ENCODE assay signal across 18 cellular contexts in genomic region chr10:24433705-24434104, GRCh38.
"Had no signal": no experiment of that assay in that cellular context is flagged by ENCODE, and none has a peak within 500 bp of the region (broad histone marks: within the 10 kb centered on the region; RNA-seq: fewer than 3 reads in every experiment).

No MANE protein-coding gene starts in this region.

- H3K36me3 Mint-ChIP-seq: naive thymus-derived CD4-positive, alpha-beta T cell had no signal

- H3K79me2 ChIP-seq: hepatocyte had no signal

- H3K9me3 Mint-ChIP-seq: mesothelial cell of epicardium had no signal

- H3K36me3 ChIP-seq: left lung had no signal

- H3K4me1 ChIP-seq: esophagus muscularis mucosa, gastroesophageal sphincter, left lung had no signal

- ATAC-seq: foreskin keratinocyte; gastroesophageal sphincter; heart left ventricle; left cardiac atrium; left lung; left ventricle myocardium superior; lower lobe of right lung; naive thymus-derived CD4-positive, alpha-beta T cell had no signal

- H3K4me3 ChIP-seq: coronary artery, dorsolateral prefrontal cortex, esophagus muscularis mucosa, gastroesophageal sphincter, heart left ventricle, hepatocyte, left lung, lower lobe of right lung had no signal

- H3K27ac Mint-ChIP-seq: naive thymus-derived CD4-positive, alpha-beta T cell had no signal

- H3K9me3 ChIP-seq: esophagus muscularis mucosa, gastroesophageal sphincter, heart left ventricle, left lung, lower lobe of right lung had no signal

- H3K4me2 ChIP-seq: hepatocyte had no signal

- H3K4me1 Mint-ChIP-seq: naive thymus-derived CD4-positive, alpha-beta T cell had no signal

- H3K4me3 Mint-ChIP-seq: mesothelial cell of epicardium; naive thymus-derived CD4-positive, alpha-beta T cell had no signal

- H3K27me3 ChIP-seq: dorsolateral prefrontal cortex, esophagus muscularis mucosa, foreskin keratinocyte, gastroesophageal sphincter, heart left ventricle, hepatocyte, left lung had no signal

- H2AFZ ChIP-seq: hepatocyte had no signal

- H3K27ac ChIP-seq: coronary artery, dorsolateral prefrontal cortex, esophagus muscularis mucosa, gastroesophageal sphincter, heart left ventricle, hepatocyte, left lung, lower lobe of right lung had no signal

- DNase-seq: dermis blood vessel endothelial cell; dorsolateral prefrontal cortex; effector CD4-positive, alpha-beta T cell; effector memory CD4-positive, alpha-beta T cell; foreskin keratinocyte; heart left ventricle; hypothalamus; left cardiac atrium; left lung; left ventricle myocardium superior; lower lobe of right lung; mesenchymal stem cell; naive thymus-derived CD4-positive, alpha-beta T cell had no signal
